Comparison of ENCODE assay signal across 1 cellular context in the genomic region with DNA sequence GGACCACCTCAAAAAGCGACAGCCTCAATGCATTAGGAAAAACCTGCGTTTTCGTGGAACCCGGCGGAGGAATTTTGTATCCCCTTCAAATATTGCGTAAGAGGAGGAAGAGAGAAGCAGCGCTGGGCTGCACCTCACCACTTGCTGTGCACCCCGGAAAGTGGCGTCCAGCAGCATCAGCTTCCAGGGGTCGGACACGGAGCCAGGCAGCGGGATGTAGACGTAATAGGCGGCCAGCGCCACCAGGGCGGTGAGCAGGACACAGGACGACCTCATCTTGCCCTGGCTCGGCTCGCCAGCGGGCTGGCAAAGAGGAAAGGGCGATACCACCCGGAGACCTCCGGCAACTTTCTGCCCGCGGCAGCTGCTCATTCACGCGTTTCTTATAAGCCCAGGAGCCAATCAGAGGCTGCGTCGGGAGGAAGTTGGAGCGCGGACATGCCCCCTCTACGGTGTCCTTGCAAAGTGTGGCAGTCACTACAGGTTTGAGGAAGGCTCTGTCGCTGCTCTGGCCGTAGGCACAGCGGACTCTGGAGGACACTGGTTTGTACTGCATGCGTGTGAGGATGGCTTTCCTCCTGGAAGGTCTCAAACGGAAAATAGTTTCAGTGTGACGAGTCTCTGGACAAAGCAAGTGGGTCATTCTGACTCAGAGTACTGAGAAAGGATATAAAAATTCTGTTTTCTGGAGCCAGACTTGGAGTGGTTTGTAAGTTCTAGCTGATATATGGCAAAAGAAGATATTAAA.
A peak's percentile ranks its signal among the peaks of the same experiment; 100 is the strongest.
TF ChIP-seq lines count a peak whose summit lies in the region.

A gene with protein sequence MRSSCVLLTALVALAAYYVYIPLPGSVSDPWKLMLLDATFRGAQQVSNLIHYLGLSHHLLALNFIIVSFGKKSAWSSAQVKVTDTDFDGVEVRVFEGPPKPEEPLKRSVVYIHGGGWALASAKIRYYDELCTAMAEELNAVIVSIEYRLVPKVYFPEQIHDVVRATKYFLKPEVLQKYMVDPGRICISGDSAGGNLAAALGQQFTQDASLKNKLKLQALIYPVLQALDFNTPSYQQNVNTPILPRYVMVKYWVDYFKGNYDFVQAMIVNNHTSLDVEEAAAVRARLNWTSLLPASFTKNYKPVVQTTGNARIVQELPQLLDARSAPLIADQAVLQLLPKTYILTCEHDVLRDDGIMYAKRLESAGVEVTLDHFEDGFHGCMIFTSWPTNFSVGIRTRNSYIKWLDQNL (minus strand): TSS at position 359 of the 748 bp plus-strand sequence. CDS start 83 bp downstream, at position 276.

TF ChIP-seq in neural cell, 6 proteins besides CTCF, POLR2A, EP300 and RAD21 (continued from another document):
- TF ChIP-seq, protein P1, sequence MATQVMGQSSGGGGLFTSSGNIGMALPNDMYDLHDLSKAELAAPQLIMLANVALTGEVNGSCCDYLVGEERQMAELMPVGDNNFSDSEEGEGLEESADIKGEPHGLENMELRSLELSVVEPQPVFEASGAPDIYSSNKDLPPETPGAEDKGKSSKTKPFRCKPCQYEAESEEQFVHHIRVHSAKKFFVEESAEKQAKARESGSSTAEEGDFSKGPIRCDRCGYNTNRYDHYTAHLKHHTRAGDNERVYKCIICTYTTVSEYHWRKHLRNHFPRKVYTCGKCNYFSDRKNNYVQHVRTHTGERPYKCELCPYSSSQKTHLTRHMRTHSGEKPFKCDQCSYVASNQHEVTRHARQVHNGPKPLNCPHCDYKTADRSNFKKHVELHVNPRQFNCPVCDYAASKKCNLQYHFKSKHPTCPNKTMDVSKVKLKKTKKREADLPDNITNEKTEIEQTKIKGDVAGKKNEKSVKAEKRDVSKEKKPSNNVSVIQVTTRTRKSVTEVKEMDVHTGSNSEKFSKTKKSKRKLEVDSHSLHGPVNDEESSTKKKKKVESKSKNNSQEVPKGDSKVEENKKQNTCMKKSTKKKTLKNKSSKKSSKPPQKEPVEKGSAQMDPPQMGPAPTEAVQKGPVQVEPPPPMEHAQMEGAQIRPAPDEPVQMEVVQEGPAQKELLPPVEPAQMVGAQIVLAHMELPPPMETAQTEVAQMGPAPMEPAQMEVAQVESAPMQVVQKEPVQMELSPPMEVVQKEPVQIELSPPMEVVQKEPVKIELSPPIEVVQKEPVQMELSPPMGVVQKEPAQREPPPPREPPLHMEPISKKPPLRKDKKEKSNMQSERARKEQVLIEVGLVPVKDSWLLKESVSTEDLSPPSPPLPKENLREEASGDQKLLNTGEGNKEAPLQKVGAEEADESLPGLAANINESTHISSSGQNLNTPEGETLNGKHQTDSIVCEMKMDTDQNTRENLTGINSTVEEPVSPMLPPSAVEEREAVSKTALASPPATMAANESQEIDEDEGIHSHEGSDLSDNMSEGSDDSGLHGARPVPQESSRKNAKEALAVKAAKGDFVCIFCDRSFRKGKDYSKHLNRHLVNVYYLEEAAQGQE (IDR thresholded peaks at IDR 0.05; ENCODE audit: borderline replicate concordance) = no peak
- TF ChIP-seq EZH2 (IDR thresholded peaks at IDR 0.05; ENCODE audit: borderline replicate concordance, insufficient read depth, low read length, poor library complexity, severe bottlenecking) (no peak), MXI1 (conservative IDR thresholded peaks at IDR 0.05; ENCODE audit: poor library complexity, severe bottlenecking) (peak; percentile 64), TAF1 (IDR thresholded peaks at IDR 0.05; ENCODE audit: low read depth) (no peak)
